Comparison of ENCODE assay signal across 13 cellular contexts in the genomic region with DNA sequence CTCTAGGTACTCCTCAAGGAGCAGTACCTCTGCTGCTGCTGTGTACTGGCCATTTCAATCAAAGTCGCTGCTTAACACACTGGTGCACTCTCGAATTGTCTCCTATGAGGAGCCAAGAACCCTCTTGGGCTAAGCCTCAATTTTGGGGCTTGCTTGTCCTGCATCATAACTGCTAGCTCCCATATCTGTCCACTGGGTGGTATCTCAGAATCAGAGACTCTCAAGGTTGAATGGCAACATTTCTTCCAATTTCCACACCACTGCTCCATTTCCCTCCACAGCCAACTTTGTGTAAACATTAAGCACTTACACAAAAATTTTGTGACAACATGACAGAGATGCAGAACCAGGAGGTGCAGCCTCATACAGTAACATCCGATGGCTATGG.
A peak's percentile ranks its signal among the peaks of the same experiment; 100 is the strongest.
DNase-seq lines count a peak whose midpoint lies in the region; ATAC-seq and TF ChIP-seq lines count a peak whose summit lies in the region.
"Had no signal": no experiment of that assay in that cellular context is flagged by ENCODE, and none has a peak within 500 bp of the region (broad histone marks: within the 10 kb centered on the region; RNA-seq: fewer than 3 reads in every experiment).

No MANE protein-coding gene starts in this region.

- 96% methylated on average over 3 of the region's 3 CpGs for WGBS in smooth muscle cell (ENCODE audit: low lambda C conversion rate)

- no peak overlapping the region for H2AFZ ChIP-seq in smooth muscle cell (ENCODE audit: low read depth)

- H3K36me3 Mint-ChIP-seq in WTC11 = peaks cover 18% of the 10 kb centered on the region

- POLR2A ChIA-PET in WTC11 (lab: Charles Lee) = no interaction called here

- H3K27me3 ChIP-seq in HUES48 (ENCODE audit: control insufficient read depth, insufficient read depth, low read length) (no peaks in the 10 kb centered on the region), smooth muscle cell (ENCODE audit: low read depth) (no peaks in the 10 kb centered on the region)

- H3K9ac ChIP-seq in HUES48 (ENCODE audit: low read depth, low read length) (no peak overlapping the region), smooth muscle cell (ENCODE audit: low read depth) (peak overlapping the region; percentile 91)

- peaks cover 48% of the 10 kb centered on the region for H3K4me1 Mint-ChIP-seq in WTC11

- no peaks in the 10 kb centered on the region for H4K20me1 ChIP-seq in smooth muscle cell (ENCODE audit: low read depth)

- H3K9me3 ChIP-seq in HUES48 (ENCODE audit: control insufficient read depth, insufficient read depth, low read length) (peaks cover 12% of the 10 kb centered on the region), smooth muscle cell (replicated peaks; ENCODE audit: low read depth) (no peaks in the 10 kb centered on the region)

- TF ChIP-seq CTCF in WTC11 (IDR thresholded peaks at IDR 0.05) (no peak), smooth muscle cell (IDR thresholded peaks at IDR 0.05; ENCODE audit: borderline replicate concordance, insufficient read depth, poor library complexity, severe bottlenecking) (no peak)

- H3K4me3 Mint-ChIP-seq in WTC11 = no peak overlapping the region
- H3K4me3 Mint-ChIP-seq: activated T-helper 17 cell treated with anti-CD3 and anti-CD28 coated beads, Interleukin-2, amount 50 U/mL, for 72 hours had no signal

- H3F3A ChIP-seq in smooth muscle cell (ENCODE audit: low read depth) = peaks cover 15% of the 10 kb centered on the region

- DNase-seq in WTC11 (ENCODE audit: low spot score) (no peak), fibroblast of gingiva (ENCODE audit: low read depth) (peak; percentile 35), smooth muscle cell (lab: John Stamatoyannopoulos, UW; ENCODE audit: unreplicated experiment) (no peak), SK-N-DZ (ENCODE audit: low spot score) (no peak), NCI-H446 treated with DMSO at 0.1 percent for 48 hours (lab: John Stamatoyannopoulos, UW) (no peak), dedifferentiated amniotic fluid mesenchymal stem cell (ENCODE audit: extremely low spot score) (no peak)
- DNase-seq: anterior cingulate cortex; effector memory CD4-positive, alpha-beta T cell; NCI-H1417 treated with DMSO at 0.1 percent for 48 hours; NCI-H510A treated with DMSO at 0.1 percent for 48 hours had no signal

- peak; percentile 26; the same call in 1 of the 2 replicates for ATAC-seq in WTC11
- ATAC-seq: activated T-helper 17 cell treated with anti-CD3 and anti-CD28 coated beads, Interleukin-2, amount 50 U/mL, for 72 hours; left lobe of liver had no signal

- CTCF ChIA-PET in WTC11 (lab: Charles Lee) = interaction anchor here (0.7 to 1.6 kb wide), 3 partner anchors 33 to 555 kb away, joined by 3 to 4 read pairs (median 3); partner anchors contain the start of gene XXYLT1

- H3K9me3 Mint-ChIP-seq in WTC11 = peaks cover 18% of the 10 kb centered on the region

- peaks cover 35% of the 10 kb centered on the region for H3K79me2 ChIP-seq in smooth muscle cell (ENCODE audit: low read depth)

- H3K4me1 ChIP-seq in HUES48 (ENCODE audit: control insufficient read depth, insufficient read depth, low read length) (peaks cover 27% of the 10 kb centered on the region), smooth muscle cell (ENCODE audit: low read depth) (peaks cover 8% of the 10 kb centered on the region)

- H3K36me3 ChIP-seq in HUES48 (ENCODE audit: control insufficient read depth, insufficient read depth, low read length) (no peaks in the 10 kb centered on the region), smooth muscle cell (ENCODE audit: low read depth) (no peaks in the 10 kb centered on the region)

- peak overlapping the region; percentile 47; the same call in 1 of the 2 replicates for H3K27ac Mint-ChIP-seq in WTC11
- H3K27ac Mint-ChIP-seq: activated T-helper 17 cell treated with anti-CD3 and anti-CD28 coated beads, Interleukin-2, amount 50 U/mL, for 72 hours had no signal

- no peak overlapping the region for H3K4me3 ChIP-seq in HUES48 (ENCODE audit: low read depth, low read length)
- no peak overlapping the region for H3K4me3 ChIP-seq in smooth muscle cell

- no peaks in the 10 kb centered on the region; the same call in 1 of the 2 replicates for H3K27me3 Mint-ChIP-seq in WTC11 (ENCODE audit: low read depth)
- H3K27me3 Mint-ChIP-seq: activated T-helper 17 cell treated with anti-CD3 and anti-CD28 coated beads, Interleukin-2, amount 50 U/mL, for 72 hours had no signal

- peak overlapping the region; percentile 62 for H3K4me2 ChIP-seq in smooth muscle cell

- H3K27ac ChIP-seq in HUES48 (ENCODE audit: low read depth, low read length) = peak overlapping the region; percentile 7
- H3K27ac ChIP-seq in smooth muscle cell (ENCODE audit: low read depth) = peak overlapping the region; percentile 99

TF ChIP-seq in WTC11, 78 proteins besides CTCF, POLR2A, EP300 and RAD21 (continues in another document):
- TF ChIP-seq, protein P1, sequence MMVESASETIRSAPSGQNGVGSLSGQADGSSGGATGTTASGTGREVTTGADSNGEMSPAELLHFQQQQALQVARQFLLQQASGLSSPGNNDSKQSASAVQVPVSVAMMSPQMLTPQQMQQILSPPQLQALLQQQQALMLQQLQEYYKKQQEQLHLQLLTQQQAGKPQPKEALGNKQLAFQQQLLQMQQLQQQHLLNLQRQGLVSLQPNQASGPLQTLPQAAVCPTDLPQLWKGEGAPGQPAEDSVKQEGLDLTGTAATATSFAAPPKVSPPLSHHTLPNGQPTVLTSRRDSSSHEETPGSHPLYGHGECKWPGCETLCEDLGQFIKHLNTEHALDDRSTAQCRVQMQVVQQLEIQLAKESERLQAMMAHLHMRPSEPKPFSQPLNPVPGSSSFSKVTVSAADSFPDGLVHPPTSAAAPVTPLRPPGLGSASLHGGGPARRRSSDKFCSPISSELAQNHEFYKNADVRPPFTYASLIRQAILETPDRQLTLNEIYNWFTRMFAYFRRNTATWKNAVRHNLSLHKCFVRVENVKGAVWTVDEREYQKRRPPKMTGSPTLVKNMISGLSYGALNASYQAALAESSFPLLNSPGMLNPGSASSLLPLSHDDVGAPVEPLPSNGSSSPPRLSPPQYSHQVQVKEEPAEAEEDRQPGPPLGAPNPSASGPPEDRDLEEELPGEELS (CRISPR knock-in tag; IDR thresholded peaks at IDR 0.05) = no peak
- TF ChIP-seq IRF2 (CRISPR knock-in tag; IDR thresholded peaks at IDR 0.05; ENCODE audit: borderline replicate concordance, low read depth) (no peak), GABPB1 (CRISPR knock-in tag; IDR thresholded peaks at IDR 0.05) (no peak), EMX1 (CRISPR knock-in tag; IDR thresholded peaks at IDR 0.05) (no peak), ATF3 (CRISPR knock-in tag; conservative IDR thresholded peaks at IDR 0.05) (no peak), CREB1 (CRISPR knock-in tag; IDR thresholded peaks at IDR 0.05) (no peak), ZNF219 (CRISPR knock-in tag; IDR thresholded peaks at IDR 0.05; ENCODE audit: borderline replicate concordance) (no peak), ETV6 (CRISPR knock-in tag; IDR thresholded peaks at IDR 0.05) (no peak), CDX4 (CRISPR knock-in tag; IDR thresholded peaks at IDR 0.05; ENCODE audit: borderline replicate concordance) (no peak), NR3C1 (CRISPR knock-in tag; conservative IDR thresholded peaks at IDR 0.05; ENCODE audit: low read depth) (no peak), NR2C2 (CRISPR knock-in tag; IDR thresholded peaks at IDR 0.05) (no peak), SOX15 (CRISPR knock-in tag; IDR thresholded peaks at IDR 0.05) (no peak), CREM (CRISPR knock-in tag; IDR thresholded peaks at IDR 0.05) (no peak), KAT7 (CRISPR knock-in tag; IDR thresholded peaks at IDR 0.05; ENCODE audit: borderline replicate concordance) (no peak)
- TF ChIP-seq, protein P2, sequence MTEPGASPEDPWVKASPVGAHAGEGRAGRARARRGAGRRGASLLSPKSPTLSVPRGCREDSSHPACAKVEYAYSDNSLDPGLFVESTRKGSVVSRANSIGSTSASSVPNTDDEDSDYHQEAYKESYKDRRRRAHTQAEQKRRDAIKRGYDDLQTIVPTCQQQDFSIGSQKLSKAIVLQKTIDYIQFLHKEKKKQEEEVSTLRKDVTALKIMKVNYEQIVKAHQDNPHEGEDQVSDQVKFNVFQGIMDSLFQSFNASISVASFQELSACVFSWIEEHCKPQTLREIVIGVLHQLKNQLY (CRISPR knock-in tag; IDR thresholded peaks at IDR 0.05) = no peak
